8 cellular contexts compared by ENCODE assay signal in genomic region chr9:97398999-97399758, GRCh38. TPM values are rescaled to one million over a fixed set of nuclear protein-coding genes. Genes with fewer than 3 reads are reported as not detected.
DNase-seq lines count a peak whose midpoint lies in the region; ATAC-seq and TF ChIP-seq lines count a peak whose summit lies in the region.

No MANE protein-coding gene starts in this region.

- ATAC-seq in HG03066 (IDR thresholded peaks at IDR 0.05; ENCODE audit: low read depth, unreplicated experiment) (peak; percentile 58), GM21723 (IDR thresholded peaks at IDR 0.05; ENCODE audit: unreplicated experiment) (no peak)

- H3K4me3 ChIP-seq in uterus: no peak overlapping the region

- H3K36me3 ChIP-seq in uterus: no peaks in the 10 kb centered on the region

- H3K27me3 ChIP-seq in uterus: no peaks in the 10 kb centered on the region

- no peak for TF ChIP-seq POLR2A in uterus (IDR thresholded peaks at IDR 0.05)

- H3K27ac ChIP-seq in uterus: no peak overlapping the region

- no peaks in the 10 kb centered on the region for H3K4me1 ChIP-seq in uterus

- intact Hi-C loops in posterior vena cava (cut with DNase I): loop anchor here (5.0 to 10.0 kb wide), 2 partner anchors 537 to 544 kb away; partner anchors contain the start of gene ZNF782 (in 1 of the 2)
- intact Hi-C loops in uterus (cut with DNase I; ENCODE audit: low total_unique reads): no loop called here

- H3K9me3 ChIP-seq in uterus: peaks cover 0 to 10% of the 10 kb centered on the region in 2 donors

- peak; percentile 58 to 81 (median 72) for TF ChIP-seq CTCF in uterus (IDR thresholded peaks at IDR 0.05)

- peak; percentile 86 for DNase-seq in ELR (ENCODE audit: low read depth)
- peak; percentile 59 for DNase-seq in RPMI7951 (ENCODE audit: low read depth)
- peak; percentile 51 for DNase-seq in activated effector memory CD4-positive, alpha-beta T cell treated with Interleukin-2 at 50 U/mL for 16 hours
- DNase-seq in glomerular visceral epithelial cell (ENCODE audit: extremely low spot score): peak; percentile 86
- peak; percentile 90 for DNase-seq in posterior vena cava (ENCODE audit: low spot score)
- DNase-seq in uterus: peak; percentile 25 to 39

RNA-seq across cellular contexts. Expression of gene TDRD7, which starts 12.7 kb away (rescaled TPM):
- 11.3 and 14.8 TPM in 2 replicates for total RNA-seq in RPMI7951 (2014; rRNA removed; shearing (Covaris generic))
- 10 to 100 TPM; 12.0 to 17.0 TPM for total RNA-seq in posterior vena cava
- 10 to 100 TPM in 3 of 4 donors, 1 to 10 TPM in 1; 3.6 to 19.4 (median 14.8) TPM for total RNA-seq in uterus

Comparison
In these comparisons a context has a peak if more than half of its experiments do, and no peak if none do; other contexts are left out.
1. DNase-seq: peak in every context shown above with its lines; median percentile 90 in posterior vena cava; 86 in ELR; 86 in glomerular visceral epithelial cell; 59 in RPMI7951; 51 in activated effector memory CD4-positive, alpha-beta T cell treated with Interleukin-2 at 50 U/mL for 16 hours; 32 in uterus.